In the genomic region with DNA sequence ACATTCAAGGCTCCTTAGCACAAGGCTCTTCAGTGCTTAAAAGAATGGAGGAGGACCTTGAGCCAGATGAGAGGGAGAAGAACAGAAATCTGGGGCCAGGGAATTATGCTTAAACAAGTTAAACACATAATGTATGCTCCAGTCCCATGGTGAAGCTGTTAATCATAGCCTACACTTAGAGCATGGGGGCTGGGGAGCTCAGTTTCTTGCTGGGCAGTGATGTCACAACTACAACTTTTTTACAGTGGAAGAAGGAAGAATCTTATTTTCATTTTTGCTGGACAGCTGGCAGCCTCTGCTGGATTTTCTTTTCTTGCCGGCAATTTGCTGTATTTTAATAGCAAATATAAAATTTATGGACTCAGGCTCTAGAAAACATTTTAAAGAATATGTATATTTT, we compare ENCODE assay signal across 16 cellular contexts.
"Had no signal": no experiment of that assay in that cellular context is flagged by ENCODE, and none has a peak within 500 bp of the region (broad histone marks: within the 10 kb centered on the region; RNA-seq: fewer than 3 reads in every experiment).

No MANE protein-coding gene starts in this region.

- FAIRE-seq: islet of Langerhans had no signal

- DNase-seq: activated CD4-positive, alpha-beta memory T cell treated with anti-CD3 and anti-CD28 coated beads for 36 hours; activated gamma-delta T cell treated with Interleukin-2 at 50 U/mL for 16 hours; activated naive CD8-positive, alpha-beta T cell treated with anti-CD3 and anti-CD28 coated beads for 36 hours; activated T-cell treated with anti-CD3 and anti-CD28 coated beads, Interleukin-2, amount 50 U/mL, for 48 hours; aorta; colonic mucosa; glutamatergic neuron; mammary epithelial cell; nucleus accumbens; right cardiac atrium; spleen; stimulated activated CD4-positive, alpha-beta T cell treated with anti-CD3 and anti-CD28 coated beads, Interleukin-1b, Interleukin-23, amount 100 ng/mL, for 48 hours; stimulated activated naive B cell treated with anti-CD40 and anti-IgM and Interleukin-4, amounts not matched to agents 10 μg/mL and 1 μg/mL and 100 μg/mL, for 72 hours; substantia nigra; transverse colon had no signal
